30 cellular contexts compared by ENCODE assay signal in the genomic region with DNA sequence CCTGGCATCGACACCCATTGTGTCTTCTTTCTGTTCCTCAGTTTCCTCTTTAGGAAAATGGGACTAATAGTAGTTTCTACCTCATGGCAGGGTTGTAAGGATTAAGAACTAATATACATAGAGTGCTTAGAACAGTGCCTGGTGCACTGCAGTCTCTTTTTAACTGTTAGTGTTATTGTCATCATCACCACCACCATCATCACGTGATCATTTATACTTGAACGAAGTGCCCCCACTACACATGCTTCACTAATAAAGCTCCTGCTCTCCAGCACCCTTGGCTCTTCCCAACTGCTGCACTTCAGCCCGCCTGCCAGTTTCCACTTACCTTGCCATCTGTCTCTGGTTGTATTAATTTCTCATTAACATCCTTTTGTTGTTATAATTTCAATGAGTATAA.
"Had no signal": no experiment of that assay in that cellular context is flagged by ENCODE, and none has a peak within 500 bp of the region (broad histone marks: within the 10 kb centered on the region; RNA-seq: fewer than 3 reads in every experiment).

No MANE protein-coding gene starts in this region.

- H3K9me3 ChIP-seq: adrenal gland had no signal

- H3K4me1 Mint-ChIP-seq: T-cell had no signal

- DNase-seq: activated CD4-positive, alpha-beta T cell treated with anti-CD3 and anti-CD28 coated beads for 4 hours; activated CD4-positive, alpha-beta T cell treated with anti-CD3 and anti-CD28 coated beads, Interleukin-2, amount 50 U/mL, for 4 hours; activated CD8-positive, alpha-beta memory T cell treated with anti-CD3 and anti-CD28 coated beads, Interleukin-2, amount 50 U/mL, for 48 hours; activated CD8-positive, alpha-beta T cell treated with anti-CD3 and anti-CD28 coated beads, Interleukin-2, amount 10 ng/mL, durations not matched to agents 7 days and 5 days; activated naive CD4-positive, alpha-beta T cell treated with anti-CD3 and anti-CD28 coated beads, Interleukin-2, amount 50 U/mL, for 16 hours; activated naive CD8-positive, alpha-beta T cell treated with anti-CD3 and anti-CD28 coated beads, Interleukin-2, amount 10 ng/mL, durations not matched to agents 7 days and 5 days; activated T-cell treated with anti-CD3 and anti-CD28 coated beads, Interleukin-2, amount 50 U/mL, for 1 hour; adrenal gland; anterior cingulate cortex; cerebellar nuclear complex; Kasumi-1; KBM-7; NCI-H1105 treated with DMSO at 0.1 percent for 48 hours; NCI-H1436 treated with DMSO at 0.1 percent for 48 hours; NCI-H1930; NCI-H2107; NCI-H2227 treated with DMSO at 0.1 percent for 48 hours; NCI-H446 treated with DMSO at 0.1 percent for 48 hours; NCI-H526 treated with DMSO at 0.1 percent for 48 hours; NCI-H82; RPMI8226; T-cell; T-helper 2 cell; T1000; WERI-Rb-1 had no signal

- H3K4me3 ChIP-seq: adrenal gland, SK-N-MC had no signal

- H3K27me3 Mint-ChIP-seq: activated naive CD8-positive, alpha-beta T cell treated with anti-CD3 and anti-CD28 coated beads, Interleukin-2, amount 10 ng/mL, durations not matched to agents 7 days and 5 days; T-cell had no signal

- H3K27ac Mint-ChIP-seq: activated CD8-positive, alpha-beta T cell treated with anti-CD3 and anti-CD28 coated beads, Interleukin-2, amount 10 ng/mL, durations not matched to agents 7 days and 5 days; activated naive CD8-positive, alpha-beta T cell treated with anti-CD3 and anti-CD28 coated beads, Interleukin-2, amount 10 ng/mL, durations not matched to agents 7 days and 5 days; T-cell had no signal

- H3K27ac ChIP-seq: adrenal gland, SK-N-MC, WERI-Rb-1 had no signal

- H3K4me1 ChIP-seq: adrenal gland had no signal

- FAIRE-seq: colon had no signal

- H3K27me3 ChIP-seq: adrenal gland had no signal

- ATAC-seq: activated CD4-positive, CD25-positive, alpha-beta regulatory T cell treated with anti-CD3 and anti-CD28 coated beads, Interleukin-2, amount 50 U/mL, for 24 hours; activated CD8-positive, alpha-beta T cell treated with anti-CD3 and anti-CD28 coated beads, Interleukin-2, amount 10 ng/mL, durations not matched to agents 7 days and 5 days; Panc1; Right ventricle myocardium inferior; T-cell had no signal

- H3K4me3 Mint-ChIP-seq: activated CD8-positive, alpha-beta T cell treated with anti-CD3 and anti-CD28 coated beads, Interleukin-2, amount 10 ng/mL, durations not matched to agents 7 days and 5 days; activated naive CD8-positive, alpha-beta T cell treated with anti-CD3 and anti-CD28 coated beads, Interleukin-2, amount 10 ng/mL, durations not matched to agents 7 days and 5 days; T-cell had no signal

- H3K36me3 ChIP-seq: adrenal gland, WERI-Rb-1 had no signal

- H3K36me3 Mint-ChIP-seq: T-cell had no signal
